In the genomic region with DNA sequence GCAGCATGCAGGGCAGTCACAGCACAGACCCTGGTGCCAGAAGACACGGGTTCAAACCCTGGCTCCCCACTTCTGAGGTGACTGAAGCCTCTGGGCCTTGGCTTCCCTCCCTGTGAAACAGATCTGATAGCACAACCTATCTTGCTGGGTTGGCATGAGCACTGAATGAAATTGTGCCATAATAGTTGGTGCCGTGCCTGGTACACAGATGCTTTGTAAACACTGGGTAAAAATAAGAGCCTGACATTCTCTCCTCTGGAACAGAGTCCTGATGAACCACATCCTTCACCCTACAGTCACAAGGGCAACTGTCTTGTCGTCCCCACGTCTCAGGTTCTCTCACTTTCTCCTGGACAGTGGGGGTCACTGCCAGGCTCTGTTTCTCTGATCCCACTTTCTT, we compare ENCODE assay signal across 17 cellular contexts. TPM values are rescaled to one million over a fixed set of nuclear protein-coding genes. Genes with fewer than 3 reads are reported as not detected.
DNase-seq lines count a peak whose midpoint lies in the region; ATAC-seq and TF ChIP-seq lines count a peak whose summit lies in the region.
"Had no signal": no experiment of that assay in that cellular context is flagged by ENCODE, and none has a peak within 500 bp of the region (broad histone marks: within the 10 kb centered on the region; RNA-seq: fewer than 3 reads in every experiment).

No MANE protein-coding gene starts in this region.

- WGBS in psoas muscle, 3 donors, result 24 to 43% (median 33%) methylated on average over 4 of the region's 4 CpGs

- peak overlapping the region; percentile 53 for H3K27ac ChIP-seq in psoas muscle
- H3K27ac ChIP-seq in CD8-positive, alpha-beta memory T cell (ENCODE audit: low read depth, low read length), result no peak overlapping the region
- H3K27ac ChIP-seq: C4-2B had no signal

- H3K4me1 Mint-ChIP-seq in activated CD4-positive, alpha-beta memory T cell treated with anti-CD3 and anti-CD28 coated beads for 36 hours (ENCODE audit: low read depth), result no peaks in the 10 kb centered on the region
- H3K4me1 Mint-ChIP-seq in CD8-positive, alpha-beta memory T cell, result no peaks in the 10 kb centered on the region
- H3K4me1 Mint-ChIP-seq: H9 had no signal

- H3K4me3 ChIP-seq in LNCaP clone FGC (ENCODE audit: low read depth, low read length) (no peak overlapping the region), psoas muscle (no peak overlapping the region)
- H3K4me3 ChIP-seq in CD8-positive, alpha-beta memory T cell (ENCODE audit: low read length), result no peak overlapping the region

- no peaks in the 10 kb centered on the region for H3K36me3 Mint-ChIP-seq in activated CD4-positive, alpha-beta memory T cell treated with anti-CD3 and anti-CD28 coated beads for 36 hours
- no peaks in the 10 kb centered on the region for H3K36me3 Mint-ChIP-seq in CD8-positive, alpha-beta memory T cell
- H3K36me3 Mint-ChIP-seq: IgD-negative memory B cell had no signal

- no peaks in the 10 kb centered on the region for H3K9me3 ChIP-seq in psoas muscle
- no peaks in the 10 kb centered on the region for H3K9me3 ChIP-seq in CD8-positive, alpha-beta memory T cell (ENCODE audit: low read length)

- TF ChIP-seq CTCF in LNCaP clone FGC (IDR thresholded peaks at IDR 0.05; ENCODE audit: control insufficient read depth, extremely low read depth, insufficient read depth) (no peak), psoas muscle (IDR thresholded peaks at IDR 0.05) (no peak)

- H3K27me3 ChIP-seq in psoas muscle (ENCODE audit: insufficient read depth in 3 of 3, low read length in 2 of 3), result no peaks in the 10 kb centered on the region
- H3K27me3 ChIP-seq in CD8-positive, alpha-beta memory T cell (ENCODE audit: insufficient read depth, low read length, poor library complexity, severe bottlenecking), result no peaks in the 10 kb centered on the region

- intact Hi-C loops in psoas muscle (cut with DNase I), result loop anchor here (5.0 kb wide), 2 partner anchors 107 to 118 kb away; no protein-coding TSS in a partner anchor
- intact Hi-C loops in activated CD4-positive, alpha-beta memory T cell treated with anti-CD3 and anti-CD28 coated beads for 36 hours (cut with micrococcal nuclease), result no loop called here

- no peak overlapping the region for H3K27ac Mint-ChIP-seq in activated CD4-positive, alpha-beta memory T cell treated with anti-CD3 and anti-CD28 coated beads for 36 hours
- no peak overlapping the region for H3K27ac Mint-ChIP-seq in CD8-positive, alpha-beta memory T cell
- H3K27ac Mint-ChIP-seq: CD4-positive, alpha-beta T cell; H9 had no signal

- H3K4me1 ChIP-seq in psoas muscle, result no peaks in the 10 kb centered on the region
- H3K4me1 ChIP-seq in CD8-positive, alpha-beta memory T cell (ENCODE audit: insufficient read depth, low read length), result no peaks in the 10 kb centered on the region

- no peaks in the 10 kb centered on the region for H3K9me3 Mint-ChIP-seq in activated CD4-positive, alpha-beta memory T cell treated with anti-CD3 and anti-CD28 coated beads for 36 hours
- no peaks in the 10 kb centered on the region for H3K9me3 Mint-ChIP-seq in CD8-positive, alpha-beta memory T cell
- H3K9me3 Mint-ChIP-seq: CD4-positive, alpha-beta T cell; H9; IgD-negative memory B cell had no signal

- in situ Hi-C loops in G401 (cut with HindIII; ENCODE audit: low sequenced_read_pairs), result no loop called here

- ATAC-seq in psoas muscle, result peak; percentile 61 to 91 (median 85)

- CTCF ChIA-PET in activated CD4-positive, alpha-beta memory T cell treated with anti-CD3 and anti-CD28 coated beads for 36 hours (lab: Charles Lee), result interaction anchor here (6.4 kb wide), 1 partner anchor 117 kb away, joined by 156 read pairs; no protein-coding TSS in a partner anchor
- CTCF ChIA-PET in CD8-positive, alpha-beta memory T cell (lab: Charles Lee), result interaction anchor here (2.6 kb wide), 1 partner anchor 8 kb away, joined by 7 read pairs; no protein-coding TSS in a partner anchor

- H3K36me3 ChIP-seq in psoas muscle (ENCODE audit: insufficient read depth in 1 of 2, low read depth in 1 of 2), result no peaks in the 10 kb centered on the region
- no peaks in the 10 kb centered on the region for H3K36me3 ChIP-seq in CD8-positive, alpha-beta memory T cell (ENCODE audit: insufficient read depth, low read length)

- DNase-seq in G401 (ENCODE audit: low spot score), result peak; percentile 85
- peak; percentile 11 for DNase-seq in LNCaP clone FGC (ENCODE audit: low read depth)
- peak; percentile 41 for DNase-seq in cerebellum (ENCODE audit: low spot score)
- no peak for DNase-seq in psoas muscle
- DNase-seq in SW 1271 (lab: John Stamatoyannopoulos, UW), result no peak
- no peak for DNase-seq in activated CD4-positive, alpha-beta memory T cell treated with anti-CD3 and anti-CD28 coated beads for 36 hours
- no peak for DNase-seq in CD8-positive, alpha-beta memory T cell
- no peak for DNase-seq in GM19238 (ENCODE audit: insufficient read length, low spot score)
- DNase-seq: ACHN; CD4-positive, alpha-beta T cell; DMS153; DMS79 treated with DMSO at 0.1 percent for 48 hours; GOT3; H9; KBM-7 had no signal

- H3K4me3 Mint-ChIP-seq in activated CD4-positive, alpha-beta memory T cell treated with anti-CD3 and anti-CD28 coated beads for 36 hours, result no peak overlapping the region
- no peak overlapping the region for H3K4me3 Mint-ChIP-seq in CD8-positive, alpha-beta memory T cell
- H3K4me3 Mint-ChIP-seq: CD4-positive, alpha-beta T cell; H9; IgD-negative memory B cell had no signal

- POLR2A ChIA-PET in activated CD4-positive, alpha-beta memory T cell treated with anti-CD3 and anti-CD28 coated beads for 36 hours (lab: Charles Lee), result no interaction called here
- POLR2A ChIA-PET in CD8-positive, alpha-beta memory T cell (lab: Charles Lee), result no interaction called here

- H3K27me3 Mint-ChIP-seq in activated CD4-positive, alpha-beta memory T cell treated with anti-CD3 and anti-CD28 coated beads for 36 hours, result no peaks in the 10 kb centered on the region
- H3K27me3 Mint-ChIP-seq in CD8-positive, alpha-beta memory T cell, result peaks cover 3 to 6% of the 10 kb centered on the region in 2 donors

RNA-seq across cellular contexts. Expression of gene NOS2, which starts 35.7 kb away (rescaled TPM):
- 0.18 and 1.0 TPM in 2 replicates for total RNA-seq in G401 (2014; rRNA removed; shearing (Covaris generic))
- total RNA-seq in cerebellum (0.36 TPM), psoas muscle (under 1 TPM; 0.06 to 0.79 (median 0.29) TPM)
- under 1 TPM; 0.09 to 0.14 (median 0.09) TPM for polyA plus RNA-seq in psoas muscle
- under 1 TPM in 1 of 2 experiments, not detected in 1; 0.07 TPM for total RNA-seq in activated CD4-positive, alpha-beta memory T cell treated with anti-CD3 and anti-CD28 coated beads for 36 hours
- under 1 TPM in 1 of 2 experiments, not detected in 1; 0.07 TPM for total RNA-seq in CD8-positive, alpha-beta memory T cell
- not detected for polyA plus RNA-seq in CD8-positive, alpha-beta memory T cell

Comparison
In these comparisons a context has a peak if more than half of its experiments do, and no peak if none do; other contexts are left out.
1. DNase-seq: peak in G401 (single experiment), LNCaP clone FGC (single experiment) and cerebellum (single experiment); none in psoas muscle (0 of 2), SW 1271 (0 of 2), activated CD4-positive, alpha-beta memory T cell treated with anti-CD3 and anti-CD28 coated beads for 36 hours (single experiment), CD8-positive, alpha-beta memory T cell (0 of 5) and GM19238 (single experiment).